Comparison of ENCODE assay signal across 27 cellular contexts in genomic region chr1:44635439-44635838, GRCh38.
"Had no signal": no experiment of that assay in that cellular context is flagged by ENCODE, and none has a peak within 500 bp of the region (broad histone marks: within the 10 kb centered on the region; RNA-seq: fewer than 3 reads in every experiment).

No MANE protein-coding gene starts in this region.

- H3K4me3 ChIP-seq: ascending aorta, gastroesophageal sphincter, testis, transverse colon had no signal

- FAIRE-seq: endothelial cell of umbilical vein, small intestine, TTC549, urothelium cell line had no signal

- H3K9me3 ChIP-seq: ascending aorta, gastroesophageal sphincter, testis, transverse colon had no signal

- H3K36me3 Mint-ChIP-seq: activated naive CD8-positive, alpha-beta T cell had no signal

- H3K27me3 ChIP-seq: ascending aorta, brain microvascular endothelial cell, gastroesophageal sphincter, testis, transverse colon had no signal

- DNase-seq: activated CD4-positive, alpha-beta T cell treated with anti-CD3 and anti-CD28 coated beads, Interleukin-2, amount 50 U/mL, for 1 hour; activated CD4-positive, CD25-positive, alpha-beta regulatory T cell treated with anti-CD3 and anti-CD28 coated beads, Interleukin-2, amount 50 U/mL, for 72 hours; activated CD8-positive, alpha-beta T cell treated with anti-CD3 and anti-CD28 coated beads for 36 hours; activated effector memory CD4-positive, alpha-beta T cell treated with Interleukin-2 at 50 U/mL for 16 hours; activated naive CD4-positive, alpha-beta T cell treated with Interleukin-2 at 50 U/mL for 16 hours; activated T-cell treated with anti-CD3 and anti-CD28 coated beads, Interleukin-2, amount 50 U/mL, for 72 hours; brain microvascular endothelial cell; cortex of kidney; effector memory CD8-positive, alpha-beta T cell; head of caudate nucleus; hippocampal formation; naive thymus-derived CD4-positive, alpha-beta T cell; small intestine; stimulated activated CD4-positive, alpha-beta T cell treated with anti-CD3 and anti-CD28 coated beads, Interleukin-4, amount 100 ng/mL, for 24 hours; stimulated activated naive B cell treated with anti-CD40 and anti-IgM and Interleukin-4, amounts not matched to agents 10 μg/mL and 1 μg/mL and 100 μg/mL, for 72 hours; T-helper 9 cell; testis; transverse colon had no signal

- ATAC-seq: activated CD8-positive, alpha-beta T cell treated with anti-CD3 and anti-CD28 coated beads for 36 hours; activated T-cell treated with anti-CD3 and anti-CD28 coated beads, Interleukin-2, amount 50 U/mL, for 72 hours; effector memory CD8-positive, alpha-beta T cell; gastroesophageal sphincter; naive thymus-derived CD4-positive, alpha-beta T cell; sciatic nerve; stimulated activated naive B cell treated with anti-CD40 and anti-IgM and Interleukin-4, amounts not matched to agents 10 μg/mL and 1 μg/mL and 100 μg/mL, for 72 hours had no signal

- H3K9me3 Mint-ChIP-seq: activated CD8-positive, alpha-beta T cell treated with anti-CD3 and anti-CD28 coated beads for 36 hours; mesothelial cell of epicardium had no signal

- H3K4me3 Mint-ChIP-seq: activated CD8-positive, alpha-beta T cell treated with anti-CD3 and anti-CD28 coated beads for 36 hours; activated naive CD8-positive, alpha-beta T cell; activated T-cell treated with anti-CD3 and anti-CD28 coated beads, Interleukin-2, amount 50 U/mL, for 72 hours; effector memory CD8-positive, alpha-beta T cell; mesothelial cell of epicardium; stimulated activated naive B cell treated with anti-CD40 and anti-IgM and Interleukin-4, amounts not matched to agents 10 μg/mL and 1 μg/mL and 100 μg/mL, for 72 hours had no signal

- H3K27ac ChIP-seq: ascending aorta, brain microvascular endothelial cell, gastroesophageal sphincter, testis, VCaP had no signal

- H3K27ac Mint-ChIP-seq: mesothelial cell of epicardium had no signal
